In the genomic region with DNA sequence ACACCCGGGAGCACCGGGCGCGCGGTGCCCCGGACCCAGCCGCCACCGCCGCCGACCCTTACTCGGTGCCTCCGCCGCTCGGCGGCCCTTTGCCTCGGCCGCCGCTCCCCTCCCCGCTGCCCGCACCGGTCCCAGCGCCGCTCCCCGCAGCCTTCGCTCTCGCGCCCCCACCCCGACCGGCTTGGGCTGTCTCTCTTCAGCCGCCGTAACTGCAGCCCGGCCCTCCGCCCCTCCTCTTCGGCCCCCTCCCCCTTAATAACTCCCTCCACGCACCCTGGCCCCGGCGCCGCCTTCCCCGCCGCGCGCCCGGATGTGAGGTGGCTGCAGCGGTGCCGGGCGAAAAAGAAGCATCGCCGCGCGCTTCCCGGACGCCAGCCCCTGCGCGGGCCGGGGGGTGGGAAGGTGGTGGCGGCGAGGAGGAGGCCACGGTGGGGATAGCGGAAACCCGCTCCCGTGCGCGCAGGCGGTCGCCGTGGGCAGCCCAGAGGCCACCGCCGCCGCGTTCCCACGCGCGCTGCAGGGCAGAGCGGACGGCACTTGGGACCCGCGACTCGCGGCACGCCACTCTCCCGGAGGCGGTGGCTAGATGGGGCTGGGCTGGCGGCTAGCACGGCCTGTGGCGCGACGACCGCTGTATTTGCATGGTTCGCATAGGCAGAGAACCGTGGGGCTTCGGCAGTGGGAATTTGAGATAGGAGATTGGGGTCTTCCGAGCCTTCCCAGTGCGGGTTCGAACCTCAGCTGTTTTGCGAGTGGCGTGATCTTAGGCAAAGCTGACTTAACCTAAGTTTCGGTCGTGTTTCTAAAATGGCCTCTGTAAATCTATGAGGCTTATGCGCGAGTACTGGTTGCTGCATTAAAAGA, we compare ENCODE assay signal across 8 cellular contexts. TPM values are rescaled to one million over a fixed set of nuclear protein-coding genes. Genes with fewer than 3 reads are reported as not detected.
DNase-seq lines count a peak whose midpoint lies in the region; ATAC-seq and TF ChIP-seq lines count a peak whose summit lies in the region.

A gene with protein sequence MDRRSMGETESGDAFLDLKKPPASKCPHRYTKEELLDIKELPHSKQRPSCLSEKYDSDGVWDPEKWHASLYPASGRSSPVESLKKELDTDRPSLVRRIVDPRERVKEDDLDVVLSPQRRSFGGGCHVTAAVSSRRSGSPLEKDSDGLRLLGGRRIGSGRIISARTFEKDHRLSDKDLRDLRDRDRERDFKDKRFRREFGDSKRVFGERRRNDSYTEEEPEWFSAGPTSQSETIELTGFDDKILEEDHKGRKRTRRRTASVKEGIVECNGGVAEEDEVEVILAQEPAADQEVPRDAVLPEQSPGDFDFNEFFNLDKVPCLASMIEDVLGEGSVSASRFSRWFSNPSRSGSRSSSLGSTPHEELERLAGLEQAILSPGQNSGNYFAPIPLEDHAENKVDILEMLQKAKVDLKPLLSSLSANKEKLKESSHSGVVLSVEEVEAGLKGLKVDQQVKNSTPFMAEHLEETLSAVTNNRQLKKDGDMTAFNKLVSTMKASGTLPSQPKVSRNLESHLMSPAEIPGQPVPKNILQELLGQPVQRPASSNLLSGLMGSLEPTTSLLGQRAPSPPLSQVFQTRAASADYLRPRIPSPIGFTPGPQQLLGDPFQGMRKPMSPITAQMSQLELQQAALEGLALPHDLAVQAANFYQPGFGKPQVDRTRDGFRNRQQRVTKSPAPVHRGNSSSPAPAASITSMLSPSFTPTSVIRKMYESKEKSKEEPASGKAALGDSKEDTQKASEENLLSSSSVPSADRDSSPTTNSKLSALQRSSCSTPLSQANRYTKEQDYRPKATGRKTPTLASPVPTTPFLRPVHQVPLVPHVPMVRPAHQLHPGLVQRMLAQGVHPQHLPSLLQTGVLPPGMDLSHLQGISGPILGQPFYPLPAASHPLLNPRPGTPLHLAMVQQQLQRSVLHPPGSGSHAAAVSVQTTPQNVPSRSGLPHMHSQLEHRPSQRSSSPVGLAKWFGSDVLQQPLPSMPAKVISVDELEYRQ (minus strand): TSS at position 211 of the 864 bp plus-strand sequence. CDS start 1,124 bp downstream, outside the sequence.

- peaks cover 5 to 9% of the 10 kb centered on the region in 2 donors for H3K36me3 ChIP-seq in lung (ENCODE audit: control insufficient read depth in 2 of 2, insufficient read depth in 2 of 2, low read length in 2 of 2)

- peak within 1 kb of the TSS; percentile 88 for H3K4me3 Mint-ChIP-seq in activated CD8-positive, alpha-beta T cell treated with anti-CD3 and anti-CD28 coated beads, Interleukin-2, amount 10 ng/mL, durations not matched to agents 7 days and 5 days

- H3K4me1 ChIP-seq in lung (ENCODE audit: control insufficient read depth in 2 of 2, insufficient read depth in 2 of 2, low read length in 2 of 2) = peaks cover 3 to 11% of the 10 kb centered on the region in 2 donors

- no peaks in the 10 kb centered on the region for H3K9me3 Mint-ChIP-seq in activated CD8-positive, alpha-beta T cell treated with anti-CD3 and anti-CD28 coated beads, Interleukin-2, amount 10 ng/mL, durations not matched to agents 7 days and 5 days (ENCODE audit: insufficient read depth)

- H3K27ac Mint-ChIP-seq in activated CD8-positive, alpha-beta T cell treated with anti-CD3 and anti-CD28 coated beads, Interleukin-2, amount 10 ng/mL, durations not matched to agents 7 days and 5 days = peak within 1 kb of the TSS; percentile 99

- 1% methylated on average over 86 to 100 of the region's 100 CpGs for WGBS in lung, 2 donors

- H3K4me3 ChIP-seq in lung = peak within 1 kb of the TSS; percentile 85

- H3K27me3 ChIP-seq in lung (ENCODE audit: control insufficient read depth, insufficient read depth) = no peaks in the 10 kb centered on the region

- TF ChIP-seq CTCF in lung (IDR thresholded peaks at IDR 0.05; ENCODE audit: control extremely low read depth, extremely low read depth) = no peak

- DNase-seq in AG08395 (ENCODE audit: low spot score) (peak; percentile 92), NCI-H82 (lab: John Stamatoyannopoulos, UW) (peak; percentile 89), ecto neural progenitor cell (ENCODE audit: low spot score) (peak; percentile 87), lung (ENCODE audit: low spot score) (peak; percentile 89)
- DNase-seq in activated CD8-positive, alpha-beta T cell treated with anti-CD3 and anti-CD28 coated beads, Interleukin-2, amount 10 ng/mL, durations not matched to agents 7 days and 5 days = peak; percentile 85
- DNase-seq in stimulated activated CD4-positive, alpha-beta T cell treated with anti-CD3 and anti-CD28 coated beads, TNF-alpha, amount 100 ng/mL, for 1 hour (ENCODE audit: low read depth in 3 of 3, low spot score in 1 of 3) = peak; percentile 59 to 75 (median 74)

- POLR2A ChIA-PET in activated CD8-positive, alpha-beta T cell treated with anti-CD3 and anti-CD28 coated beads, Interleukin-2, amount 10 ng/mL, durations not matched to agents 7 days and 5 days (lab: Charles Lee) = interaction anchor here (0.8 to 1.0 kb wide), 2 partner anchors 36 to 71 kb away, joined by 4 read pairs; no protein-coding TSS in a partner anchor

- no peaks in the 10 kb centered on the region for H3K9me3 ChIP-seq in lung (ENCODE audit: control insufficient read depth in 2 of 2, insufficient read depth in 1 of 2, low read length in 1 of 2)

- H3K4me1 Mint-ChIP-seq in activated CD8-positive, alpha-beta T cell treated with anti-CD3 and anti-CD28 coated beads, Interleukin-2, amount 10 ng/mL, durations not matched to agents 7 days and 5 days (ENCODE audit: low read depth) = peaks cover 45% of the 10 kb centered on the region

- ATAC-seq in GM18909 (IDR thresholded peaks at IDR 0.05; ENCODE audit: poor library complexity, unreplicated experiment) (peak; percentile 41), HG03354 (IDR thresholded peaks at IDR 0.05; ENCODE audit: poor library complexity, severe bottlenecking, unreplicated experiment) (peak; percentile 47), lung (ENCODE audit: insufficient read depth, low FRiP score) (peak; percentile 92)
- ATAC-seq in activated CD8-positive, alpha-beta T cell treated with anti-CD3 and anti-CD28 coated beads, Interleukin-2, amount 10 ng/mL, durations not matched to agents 7 days and 5 days = peak; percentile 72

- peaks cover 27% of the 10 kb centered on the region for H3K36me3 Mint-ChIP-seq in activated CD8-positive, alpha-beta T cell treated with anti-CD3 and anti-CD28 coated beads, Interleukin-2, amount 10 ng/mL, durations not matched to agents 7 days and 5 days (ENCODE audit: low read depth)

- H3K27ac ChIP-seq in lung (ENCODE audit: low read depth in 1 of 2, low read length in 1 of 2) = peak within 1 kb of the TSS; percentile 93 to 99

- no peaks in the 10 kb centered on the region for H3K27me3 Mint-ChIP-seq in activated CD8-positive, alpha-beta T cell treated with anti-CD3 and anti-CD28 coated beads, Interleukin-2, amount 10 ng/mL, durations not matched to agents 7 days and 5 days (ENCODE audit: low read depth)

- CTCF ChIA-PET in activated CD8-positive, alpha-beta T cell treated with anti-CD3 and anti-CD28 coated beads, Interleukin-2, amount 10 ng/mL, durations not matched to agents 7 days and 5 days (lab: Charles Lee) = interaction anchor here (1.0 to 1.5 kb wide), 4 partner anchors 10 to 72 kb away, joined by 3 to 4 read pairs (median 4); no protein-coding TSS in a partner anchor

RNA-seq across cellular contexts. Expression of the gene that starts here (rescaled TPM):
- 10 to 100 TPM; 34.6 to 39.3 TPM for total RNA-seq in activated CD8-positive, alpha-beta T cell treated with anti-CD3 and anti-CD28 coated beads, Interleukin-2, amount 10 ng/mL, durations not matched to agents 7 days and 5 days
- 10 to 100 TPM; 14.3 to 25.5 TPM for total RNA-seq in lung
- 10 to 100 TPM in 1 of 2 donors, 1 to 10 TPM in 1; 9.3 to 12.9 TPM for polyA plus RNA-seq in lung

Comparison
In these comparisons a context has a peak if more than half of its experiments do, and no peak if none do; other contexts are left out.
1. Peak in every context shown above with its lines: DNase-seq, ATAC-seq, H3K4me3 ChIP-seq and H3K27ac ChIP-seq.
2. ATAC-seq: peak in every context shown above with its lines; median percentile 92 in lung; 72 in activated CD8-positive, alpha-beta T cell treated with anti-CD3 and anti-CD28 coated beads, Interleukin-2, amount 10 ng/mL, durations not matched to agents 7 days and 5 days; 47 in HG03354; 41 in GM18909.